ENCODE assay signal across 4 cellular contexts in genomic region chr16:70198230-70198629, GRCh38. TPM values are rescaled to one million over a fixed set of nuclear protein-coding genes. Genes with fewer than 3 reads are reported as not detected.
"Had no signal": no experiment of that assay in that cellular context is flagged by ENCODE, and none has a peak within 500 bp of the region (broad histone marks: within the 10 kb centered on the region; RNA-seq: fewer than 3 reads in every experiment).

No MANE protein-coding gene starts in this region.

RNA-seq across cellular contexts. Expression of gene CLEC18C, which starts 24.6 kb away (rescaled TPM):
- total RNA-seq: GM23338, H1, H4 had no signal
- polyA plus RNA-seq: GM23248 had no signal
